1 cellular context compared by ENCODE assay signal in genomic region chrX:131704136-131704695, GRCh38.
A peak's percentile ranks its signal among the peaks of the same experiment; 100 is the strongest.
TF ChIP-seq lines count a peak whose summit lies in the region.

No MANE protein-coding gene starts in this region.

TF ChIP-seq in GM12878, 131 proteins besides CTCF, POLR2A, EP300 and RAD21 (continued from another document):
- TF ChIP-seq E2F4 (IDR thresholded peaks at IDR 0.05; ENCODE audit: low read depth, low read length) (no peak), SRF (IDR thresholded peaks at IDR 0.05; ENCODE audit: low read depth in 2 of 2, low read length in 2 of 2) (0 out of 4 replicates have a peak, but pooled peaks of 1 of the 2 experiments have one; percentile 42), SUPT20H (IDR thresholded peaks at IDR 0.05; ENCODE audit: borderline replicate concordance, control insufficient read depth, low read depth, low read length) (no peak), BACH1 (IDR thresholded peaks at IDR 0.05; ENCODE audit: borderline replicate concordance) (no peak), SREBF2 (IDR thresholded peaks at IDR 0.05; ENCODE audit: low read length) (no peak), ZNF384 (IDR thresholded peaks at IDR 0.05; ENCODE audit: borderline replicate concordance, low read depth, low read length) (peak; percentile 100), IKZF1 (conservative IDR thresholded peaks at IDR 0.05) (peak; percentile 53; the same call in 1 of the 2 replicates), IRF4 (IDR thresholded peaks at IDR 0.05; ENCODE audit: low read depth, low read length) (no peak), HCFC1 (IDR thresholded peaks at IDR 0.05; ENCODE audit: low read length) (peak; percentile 44; the same call in 1 of the 2 replicates), MTA2 (IDR thresholded peaks at IDR 0.05; ENCODE audit: low read depth) (no peak), ZNF592 (IDR thresholded peaks at IDR 0.05) (0 out of 2 replicates have a peak, but pooled peaks have one; percentile 64), NR2F1 (conservative IDR thresholded peaks at IDR 0.05) (no peak), CBX3 (IDR thresholded peaks at IDR 0.05; ENCODE audit: borderline replicate concordance, low read depth) (no peak), ETV6 (conservative IDR thresholded peaks at IDR 0.05 in 1 of 2, IDR thresholded peaks at IDR 0.05 in 1 of 2; ENCODE audit: borderline replicate concordance in 1 of 2, low read depth in 1 of 2) (peak in 1 of 2 experiments; percentile 33; a peak in 1 of 4 replicates), RBBP5 (conservative IDR thresholded peaks at IDR 0.05) (no peak), TCF12 (IDR thresholded peaks at IDR 0.05; ENCODE audit: low read depth, low read length) (no peak), RELA (IDR thresholded peaks at IDR 0.05; ENCODE audit: borderline replicate concordance, partially characterized antibody) (peak; percentile 29), TBL1XR1 (IDR thresholded peaks at IDR 0.05; ENCODE audit: low read depth, low read length) (peak; percentile 86; the same call in 1 of the 2 replicates), SPI1 (IDR thresholded peaks at IDR 0.05; ENCODE audit: borderline replicate concordance, insufficient read depth, low read depth, low read length) (peak; percentile 27; the same call in 1 of the 2 replicates)
